Comparison of ENCODE assay signal across 10 cellular contexts in the genomic region with DNA sequence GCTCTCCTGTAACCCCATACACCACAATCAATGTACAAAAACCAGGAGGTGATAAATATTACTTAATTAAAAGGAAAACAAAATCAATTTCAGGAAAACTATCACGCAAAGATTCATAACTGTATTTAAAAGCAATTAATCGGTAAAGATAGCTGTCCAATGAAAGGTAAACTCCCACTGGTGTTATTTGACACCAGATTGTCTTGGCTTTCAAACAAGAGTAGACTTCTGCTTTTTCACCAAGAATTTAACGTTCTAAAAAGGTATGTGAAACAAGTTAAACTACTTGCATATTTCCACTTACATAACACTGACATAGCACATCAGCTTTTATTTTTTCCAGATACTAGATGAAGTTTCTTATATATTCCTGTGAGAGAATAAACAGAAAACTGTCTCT. TPM values are rescaled to one million over a fixed set of nuclear protein-coding genes. Genes with fewer than 3 reads are reported as not detected.
A peak's percentile ranks its signal among the peaks of the same experiment; 100 is the strongest.
DNase-seq lines count a peak whose midpoint lies in the region; ATAC-seq and TF ChIP-seq lines count a peak whose summit lies in the region.
"Had no signal": no experiment of that assay in that cellular context is flagged by ENCODE, and none has a peak within 500 bp of the region (broad histone marks: within the 10 kb centered on the region; RNA-seq: fewer than 3 reads in every experiment).

No MANE protein-coding gene starts in this region.

- peaks cover 82% of the 10 kb centered on the region for H3K79me2 ChIP-seq in GM23248 (ENCODE audit: insufficient read depth)

- 7 to 10% methylated on average over 3 of the region's 3 CpGs for WGBS in GM23248 (ENCODE audit: low coverage in 1 of 2, low lambda C conversion rate in 2 of 2, missing lambda C conversion rate in 2 of 2), 2 experiments

- no peaks in the 10 kb centered on the region for H3K9me3 ChIP-seq in GM23248 (ENCODE audit: low read depth)
- H3K9me3 ChIP-seq in ascending aorta, result no peaks in the 10 kb centered on the region
- no peaks in the 10 kb centered on the region for H3K9me3 ChIP-seq in iPS-18a (ENCODE audit: control insufficient read depth, low read depth, low read length)

- in situ Hi-C loops in GM23248 (cut with MboI), result loop anchor here (25.0 kb wide), 2 partner anchors 864 to 1439 kb away; no protein-coding TSS in a partner anchor

- TF ChIP-seq CTCF in ascending aorta (IDR thresholded peaks at IDR 0.05), result no peak

- no peaks in the 10 kb centered on the region for H3K9me2 ChIP-seq in GM23248 (ENCODE audit: insufficient read depth)

- H3F3A ChIP-seq in GM23248 (ENCODE audit: insufficient read depth), result peaks cover 28% of the 10 kb centered on the region; the same call in 1 of the 2 replicates

- H3K27me3 ChIP-seq in GM23248 (replicated peaks; ENCODE audit: insufficient read depth) (no peaks in the 10 kb centered on the region), ascending aorta (no peaks in the 10 kb centered on the region), iPS-18a (ENCODE audit: control insufficient read depth, insufficient read depth, low read length) (no peaks in the 10 kb centered on the region)

- H3K4me3 ChIP-seq in GM23248, result peak overlapping the region; percentile 89
- H3K4me3 ChIP-seq in ascending aorta, result peak overlapping the region; percentile 35 to 92
- peak overlapping the region; percentile 90 for H3K4me3 ChIP-seq in iPS-18a (ENCODE audit: low read length)
- peak overlapping the region; percentile 95 for H3K4me3 ChIP-seq in skeletal muscle cell (ENCODE audit: low read depth, low read length)

- H4K20me1 ChIP-seq in GM23248 (ENCODE audit: insufficient read depth), result peaks cover 9% of the 10 kb centered on the region; the same call in 1 of the 2 replicates

- ATAC-seq in GM21717 (IDR thresholded peaks at IDR 0.05; ENCODE audit: unreplicated experiment) (no peak), left lobe of liver (no peak)

- no peak overlapping the region for H2AFZ ChIP-seq in GM23248

- H3K4me1 ChIP-seq in GM23248 (ENCODE audit: insufficient read depth) (peaks cover 46% of the 10 kb centered on the region), ascending aorta (peaks cover 0 to 32% of the 10 kb centered on the region in 2 donors), iPS-18a (ENCODE audit: control insufficient read depth, low read depth, low read length) (peaks cover 58% of the 10 kb centered on the region)

- H3K9ac ChIP-seq in GM23248 (peak overlapping the region; percentile 86), iPS-18a (ENCODE audit: low read length) (no peak overlapping the region)

- peak; percentile 10 for DNase-seq in GM23248
- no peak for DNase-seq in ascending aorta (ENCODE audit: low spot score in 2 of 2)
- DNase-seq in skeletal muscle cell (ENCODE audit: low read depth), result no peak
- no peak for DNase-seq in GM19238 (ENCODE audit: insufficient read length, low spot score)
- DNase-seq in left lobe of liver (ENCODE audit: low spot score), result no peak
- DNase-seq in activated CD4-positive, CD25-positive, alpha-beta regulatory T cell (lab: John Stamatoyannopoulos, UW), result no peak
- DNase-seq: HCEC 1CT, NCI-H1105 had no signal

- H3K36me3 ChIP-seq in GM23248 (ENCODE audit: low read depth) (no peaks in the 10 kb centered on the region), ascending aorta (no peaks in the 10 kb centered on the region), iPS-18a (ENCODE audit: control insufficient read depth, low read depth, low read length) (no peaks in the 10 kb centered on the region)

- peak overlapping the region; percentile 95 for H3K4me2 ChIP-seq in GM23248 (ENCODE audit: unreplicated experiment)

- H3K27ac ChIP-seq in GM23248, result no peak overlapping the region
- no peak overlapping the region for H3K27ac ChIP-seq in ascending aorta
- no peak overlapping the region for H3K27ac ChIP-seq in iPS-18a (ENCODE audit: low read length)

- intact Hi-C loops in ascending aorta (cut with DNase I), result loop anchor here (5.0 to 10.0 kb wide), 4 partner anchors 101 to 1199 kb away; no protein-coding TSS in a partner anchor

RNA-seq across cellular contexts. Expression of gene PLPP3, which starts 3.5 kb away (rescaled TPM):
- total RNA-seq in GM23248 (2014; rRNA removed; shearing (Covaris generic)), result 156 and 159 TPM in 2 replicates
- 79.5 and 80.1 TPM in 2 replicates for polyA plus RNA-seq in GM23248 (2016; fragmentation: Nextera tagmentation; extraction: Ambion mirVana)
- total RNA-seq in ascending aorta (87.7 TPM), left lobe of liver (53.9 TPM)
